ENCODE assay signal across 1 cellular context in the genomic region with DNA sequence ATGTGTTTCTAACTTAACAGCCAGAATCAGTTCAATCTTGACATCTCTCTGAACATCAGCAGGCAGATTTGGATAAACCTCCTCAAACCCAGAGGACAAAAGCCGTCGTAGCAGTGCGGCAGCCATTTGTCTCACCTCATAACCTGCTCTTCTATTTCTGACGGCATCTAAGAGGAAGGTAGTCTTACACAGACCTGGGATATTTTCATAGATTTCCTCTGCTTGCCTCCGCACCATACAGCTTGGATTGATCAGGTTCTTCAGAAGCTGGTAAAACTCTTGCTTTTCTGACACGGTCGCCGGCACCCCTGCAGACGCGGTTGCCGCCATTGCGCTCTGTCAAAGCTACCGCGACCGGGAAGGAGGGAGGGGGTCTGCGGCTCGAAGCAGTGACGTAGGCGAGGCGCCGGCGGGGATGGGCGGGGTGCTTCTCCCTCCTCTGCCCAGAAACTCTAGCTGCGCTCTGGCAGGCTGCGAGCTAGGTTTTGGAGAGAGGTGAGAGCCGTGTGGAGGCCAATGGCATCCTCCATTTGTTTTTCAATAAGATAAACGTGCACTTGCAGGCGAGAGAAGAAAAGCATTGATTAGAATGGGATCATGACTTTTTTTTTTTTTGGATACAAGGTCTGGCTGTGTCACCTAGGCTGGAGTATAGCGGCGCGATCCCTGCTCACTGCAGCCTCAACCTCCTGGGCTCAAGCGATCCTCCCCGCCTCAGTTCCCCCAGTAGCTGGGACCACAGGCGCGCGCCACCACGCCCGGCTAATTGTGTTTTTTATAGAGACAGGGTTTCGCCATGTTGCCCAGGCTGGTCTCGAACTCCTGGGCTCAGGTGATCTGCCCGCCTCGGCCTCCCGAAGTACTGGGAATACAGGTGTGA.
A peak's percentile ranks its signal among the peaks of the same experiment; 100 is the strongest.
TF ChIP-seq lines count a peak whose summit lies in the region.

A gene (minus strand): TSS at position 347 of the 880 bp plus-strand sequence. CDS start 17 bp downstream, at position 330.

TF ChIP-seq in HCT116, 20 proteins besides CTCF, POLR2A, EP300 and RAD21 (continued from another document):
- TF ChIP-seq, protein P1, sequence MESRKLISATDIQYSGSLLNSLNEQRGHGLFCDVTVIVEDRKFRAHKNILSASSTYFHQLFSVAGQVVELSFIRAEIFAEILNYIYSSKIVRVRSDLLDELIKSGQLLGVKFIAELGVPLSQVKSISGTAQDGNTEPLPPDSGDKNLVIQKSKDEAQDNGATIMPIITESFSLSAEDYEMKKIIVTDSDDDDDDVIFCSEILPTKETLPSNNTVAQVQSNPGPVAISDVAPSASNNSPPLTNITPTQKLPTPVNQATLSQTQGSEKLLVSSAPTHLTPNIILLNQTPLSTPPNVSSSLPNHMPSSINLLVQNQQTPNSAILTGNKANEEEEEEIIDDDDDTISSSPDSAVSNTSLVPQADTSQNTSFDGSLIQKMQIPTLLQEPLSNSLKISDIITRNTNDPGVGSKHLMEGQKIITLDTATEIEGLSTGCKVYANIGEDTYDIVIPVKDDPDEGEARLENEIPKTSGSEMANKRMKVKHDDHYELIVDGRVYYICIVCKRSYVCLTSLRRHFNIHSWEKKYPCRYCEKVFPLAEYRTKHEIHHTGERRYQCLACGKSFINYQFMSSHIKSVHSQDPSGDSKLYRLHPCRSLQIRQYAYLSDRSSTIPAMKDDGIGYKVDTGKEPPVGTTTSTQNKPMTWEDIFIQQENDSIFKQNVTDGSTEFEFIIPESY (IDR thresholded peaks at IDR 0.05; ENCODE audit: extremely low read depth, insufficient replicate concordance, low read length), result no peak
- TF ChIP-seq EGR1 (IDR thresholded peaks at IDR 0.05; ENCODE audit: low read depth) (peak; percentile 36; the same call in 1 of the 2 replicates), SP1 (IDR thresholded peaks at IDR 0.05; ENCODE audit: low read depth) (peak; percentile 71), CBX3 (IDR thresholded peaks at IDR 0.05; ENCODE audit: low read depth) (peak; percentile 75), YY1 (IDR thresholded peaks at IDR 0.05; ENCODE audit: extremely low read depth, insufficient replicate concordance, low read depth, low read length) (peak; percentile 97), JUND (IDR thresholded peaks at IDR 0.05) (no peak), CEBPB (IDR thresholded peaks at IDR 0.05; ENCODE audit: low read depth) (no peak), TCF7L2 (IDR thresholded peaks at IDR 0.05; ENCODE audit: borderline replicate concordance, extremely low read depth, insufficient read depth, insufficient read length) (peak; percentile 83)
- TF ChIP-seq, protein P2, sequence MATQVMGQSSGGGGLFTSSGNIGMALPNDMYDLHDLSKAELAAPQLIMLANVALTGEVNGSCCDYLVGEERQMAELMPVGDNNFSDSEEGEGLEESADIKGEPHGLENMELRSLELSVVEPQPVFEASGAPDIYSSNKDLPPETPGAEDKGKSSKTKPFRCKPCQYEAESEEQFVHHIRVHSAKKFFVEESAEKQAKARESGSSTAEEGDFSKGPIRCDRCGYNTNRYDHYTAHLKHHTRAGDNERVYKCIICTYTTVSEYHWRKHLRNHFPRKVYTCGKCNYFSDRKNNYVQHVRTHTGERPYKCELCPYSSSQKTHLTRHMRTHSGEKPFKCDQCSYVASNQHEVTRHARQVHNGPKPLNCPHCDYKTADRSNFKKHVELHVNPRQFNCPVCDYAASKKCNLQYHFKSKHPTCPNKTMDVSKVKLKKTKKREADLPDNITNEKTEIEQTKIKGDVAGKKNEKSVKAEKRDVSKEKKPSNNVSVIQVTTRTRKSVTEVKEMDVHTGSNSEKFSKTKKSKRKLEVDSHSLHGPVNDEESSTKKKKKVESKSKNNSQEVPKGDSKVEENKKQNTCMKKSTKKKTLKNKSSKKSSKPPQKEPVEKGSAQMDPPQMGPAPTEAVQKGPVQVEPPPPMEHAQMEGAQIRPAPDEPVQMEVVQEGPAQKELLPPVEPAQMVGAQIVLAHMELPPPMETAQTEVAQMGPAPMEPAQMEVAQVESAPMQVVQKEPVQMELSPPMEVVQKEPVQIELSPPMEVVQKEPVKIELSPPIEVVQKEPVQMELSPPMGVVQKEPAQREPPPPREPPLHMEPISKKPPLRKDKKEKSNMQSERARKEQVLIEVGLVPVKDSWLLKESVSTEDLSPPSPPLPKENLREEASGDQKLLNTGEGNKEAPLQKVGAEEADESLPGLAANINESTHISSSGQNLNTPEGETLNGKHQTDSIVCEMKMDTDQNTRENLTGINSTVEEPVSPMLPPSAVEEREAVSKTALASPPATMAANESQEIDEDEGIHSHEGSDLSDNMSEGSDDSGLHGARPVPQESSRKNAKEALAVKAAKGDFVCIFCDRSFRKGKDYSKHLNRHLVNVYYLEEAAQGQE (IDR thresholded peaks at IDR 0.05; ENCODE audit: low read depth), result no peak
